18 cellular contexts compared by ENCODE assay signal in genomic region chr13:97540696-97541095, GRCh38.
"Had no signal": no experiment of that assay in that cellular context is flagged by ENCODE, and none has a peak within 500 bp of the region (broad histone marks: within the 10 kb centered on the region; RNA-seq: fewer than 3 reads in every experiment).

No MANE protein-coding gene starts in this region.

- H3K36me3 ChIP-seq: upper lobe of right lung had no signal

- DNase-seq: activated B cell treated with CpG ODN at 0.5 μM for 24 hours; activated CD4-positive, alpha-beta T cell treated with anti-CD3 and anti-CD28 coated beads for 48 hours; activated CD8-positive, alpha-beta T cell treated with anti-CD3 and anti-CD28 coated beads for 36 hours; activated naive CD4-positive, alpha-beta T cell treated with Interleukin-2 at 50 U/mL for 16 hours; activated naive CD8-positive, alpha-beta T cell treated with anti-CD3 and anti-CD28 coated beads, Interleukin-2, amount 10 ng/mL, durations not matched to agents 7 days and 5 days; activated T-cell treated with anti-CD3 and anti-CD28 coated beads, Interleukin-2, amount 50 U/mL, for 24 hours; body of pancreas; central memory CD4-positive, alpha-beta T cell; endodermal cell; erythroblast; occipital lobe; stimulated activated CD4-positive, alpha-beta T cell treated with anti-CD3 and anti-CD28 coated beads, Interleukin-12 subunit alpha, Interleukin-12 subunit beta, amount 100 ng/mL, for 4 hours; stimulated activated CD4-positive, alpha-beta T cell treated with anti-CD3 and anti-CD28 coated beads, Interleukin-1b, Interleukin-23, amount 100 ng/mL, for 48 hours; stimulated activated CD8-positive, alpha-beta memory T cell treated with anti-CD3 and anti-CD28 coated beads, Interleukin-4, amount 100 ng/mL, for 48 hours; stimulated activated naive CD4-positive, alpha-beta T cell; T-cell; upper lobe of right lung had no signal

- H3K9me3 ChIP-seq: body of pancreas, upper lobe of right lung had no signal

- H3K27me3 ChIP-seq: body of pancreas, upper lobe of right lung had no signal

- H3K4me1 ChIP-seq: body of pancreas, upper lobe of right lung had no signal

- H3K4me3 ChIP-seq: body of pancreas, lung, upper lobe of right lung had no signal

- ATAC-seq: activated CD8-positive, alpha-beta T cell treated with anti-CD3 and anti-CD28 coated beads for 36 hours; body of pancreas; T-cell; upper lobe of right lung had no signal

- H3K27ac ChIP-seq: body of pancreas, upper lobe of right lung had no signal
